Comparison of ENCODE assay signal across 8 cellular contexts in the genomic region with DNA sequence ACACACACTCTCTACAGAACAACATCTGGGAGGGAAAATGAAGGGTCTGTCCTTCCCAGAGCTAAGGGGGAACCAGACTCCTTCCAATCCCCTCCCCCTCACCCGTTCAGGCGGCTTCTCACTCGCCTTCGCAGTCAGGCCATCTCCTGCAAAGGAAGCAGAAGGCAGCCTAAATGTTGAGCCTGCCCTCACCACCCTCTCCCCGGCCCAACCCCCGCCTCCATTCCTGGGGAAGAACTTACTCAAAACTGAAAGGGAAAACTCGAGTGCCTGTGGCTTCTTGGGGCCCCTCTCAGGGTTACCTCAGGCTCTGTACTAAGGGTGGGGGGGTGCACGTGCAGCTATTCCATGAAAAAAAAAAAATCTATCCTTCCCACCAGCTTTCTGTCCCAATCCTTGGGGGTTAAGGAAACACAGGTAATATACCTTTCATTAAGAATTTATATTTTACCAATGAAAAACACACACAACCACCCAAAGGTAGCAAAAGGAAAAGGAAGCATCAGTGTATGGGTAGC. TPM values are rescaled to one million over a fixed set of nuclear protein-coding genes. Genes with fewer than 3 reads are reported as not detected.
DNase-seq lines count a peak whose midpoint lies in the region; ATAC-seq and TF ChIP-seq lines count a peak whose summit lies in the region.

No MANE protein-coding gene starts in this region.

- peaks cover 6% of the 10 kb centered on the region for H3K36me3 Mint-ChIP-seq in activated T-cell treated with anti-CD3 and anti-CD28 coated beads, Interleukin-2, amount 50 U/mL, for 4 hours (ENCODE audit: insufficient read depth)

- H2AFZ ChIP-seq in mesenchymal stem cell (ENCODE audit: low read depth, low read length): no peak overlapping the region

- H2BK5ac ChIP-seq in mesenchymal stem cell (ENCODE audit: low read depth, low read length, poor library complexity, severe bottlenecking): no peak overlapping the region

- no peak for TF ChIP-seq POLR2A in transverse colon (IDR thresholded peaks at IDR 0.05)
- TF ChIP-seq POLR2A in prostate gland (IDR thresholded peaks at IDR 0.05): no peak

- no peak overlapping the region for H3K9ac ChIP-seq in mesenchymal stem cell (ENCODE audit: low read length)

- H3K4me2 ChIP-seq in mesenchymal stem cell (ENCODE audit: low read length, poor library complexity, severe bottlenecking): no peak overlapping the region

- no peaks in the 10 kb centered on the region for H3K27me3 Mint-ChIP-seq in activated T-cell treated with anti-CD3 and anti-CD28 coated beads, Interleukin-2, amount 50 U/mL, for 4 hours (ENCODE audit: low read depth)

- peaks cover 12% of the 10 kb centered on the region for H3K79me1 ChIP-seq in mesenchymal stem cell (replicated peaks; ENCODE audit: low read length, poor library complexity, severe bottlenecking)

- no peak for TF ChIP-seq CTCF in transverse colon (IDR thresholded peaks at IDR 0.05)
- no peak for TF ChIP-seq CTCF in prostate gland (IDR thresholded peaks at IDR 0.05)

- H3K4ac ChIP-seq in mesenchymal stem cell (ENCODE audit: low read depth in 1 of 2, low read length in 2 of 2): no peak overlapping the region

- H3K27me3 ChIP-seq in mesenchymal stem cell (ENCODE audit: control insufficient read depth in 1 of 2, insufficient read depth in 1 of 2, low read length in 2 of 2): peaks cover 0 to 3% of the 10 kb centered on the region in 2 experiments
- no peaks in the 10 kb centered on the region for H3K27me3 ChIP-seq in transverse colon
- H3K27me3 ChIP-seq in prostate gland (replicated peaks; ENCODE audit: insufficient read depth): no peaks in the 10 kb centered on the region

- H3K9me3 ChIP-seq in mesenchymal stem cell (ENCODE audit: control insufficient read depth, low read length) (no peaks in the 10 kb centered on the region), transverse colon (no peaks in the 10 kb centered on the region), prostate gland (no peaks in the 10 kb centered on the region)

- no peak for ATAC-seq in activated T-cell treated with anti-CD3 and anti-CD28 coated beads, Interleukin-2, amount 50 U/mL, for 4 hours
- ATAC-seq in GM18907 (IDR thresholded peaks at IDR 0.05; ENCODE audit: unreplicated experiment): no peak

- H3K36me3 ChIP-seq in mesenchymal stem cell (ENCODE audit: control insufficient read depth in 1 of 2, insufficient read depth in 2 of 2, low read depth in 1 of 2, low read length in 2 of 2) (peaks cover 40 to 41% of the 10 kb centered on the region in 2 experiments), transverse colon (no peaks in the 10 kb centered on the region), prostate gland (no peaks in the 10 kb centered on the region)

- peaks cover 29% of the 10 kb centered on the region for H3K4me1 Mint-ChIP-seq in activated T-cell treated with anti-CD3 and anti-CD28 coated beads, Interleukin-2, amount 50 U/mL, for 4 hours (ENCODE audit: low read depth)

- H2AK5ac ChIP-seq in mesenchymal stem cell (ENCODE audit: low read length, severe bottlenecking): no peak overlapping the region

- peak overlapping the region in 1 of 2 experiments; percentile 34 for H3K18ac ChIP-seq in mesenchymal stem cell (ENCODE audit: low read depth in 1 of 2, low read length in 2 of 2)

- no peak overlapping the region for H2BK15ac ChIP-seq in mesenchymal stem cell (ENCODE audit: low read depth, poor library complexity, severe bottlenecking)

- H2BK120ac ChIP-seq in mesenchymal stem cell (ENCODE audit: low read depth, low read length): no peak overlapping the region

- 10% methylated on average over 2 of the region's 8 CpGs for WGBS in mesenchymal stem cell
- 61% methylated on average over 8 of the region's 8 CpGs; no CpG with 5 or more reads in 1 of the 2 donors for WGBS in transverse colon (ENCODE audit: low coverage in 1 of 2), 2 donors
- 28% methylated on average over 8 of the region's 8 CpGs for WGBS in prostate gland

- no peak overlapping the region for H2BK12ac ChIP-seq in mesenchymal stem cell (ENCODE audit: low read length in 2 of 2)

- peak; percentile 14 for DNase-seq in activated naive CD4-positive, alpha-beta T cell treated with Interleukin-2 at 50 U/mL for 16 hours
- DNase-seq in activated naive CD4-positive, alpha-beta T cell (lab: John Stamatoyannopoulos, UW): no peak
- no peak for DNase-seq in activated T-cell treated with anti-CD3 and anti-CD28 coated beads, Interleukin-2, amount 50 U/mL, for 4 hours
- DNase-seq in mesenchymal stem cell (peak; percentile 18), transverse colon (peak; percentile 11), prostate gland (ENCODE audit: low spot score) (no peak), NCI-H774 (lab: John Stamatoyannopoulos, UW) (no peak)

- H3K27ac ChIP-seq in mesenchymal stem cell (ENCODE audit: low read length, poor library complexity, severe bottlenecking) (no peak overlapping the region), transverse colon (no peak overlapping the region), prostate gland (no peak overlapping the region)

- no peaks in the 10 kb centered on the region for H3K9me3 Mint-ChIP-seq in activated T-cell treated with anti-CD3 and anti-CD28 coated beads, Interleukin-2, amount 50 U/mL, for 4 hours

- intact Hi-C loops in transverse colon (cut with DNase I; ENCODE audit: low total_unique reads) (no loop called here), prostate gland (cut with DNase I) (loop anchor here (5.0 kb wide), 1 partner anchor 116 kb away; the partner anchor contains the start of gene TAF1)

- no peak overlapping the region for H3K14ac ChIP-seq in mesenchymal stem cell (ENCODE audit: low read length in 2 of 2)

- no peak overlapping the region for H4K8ac ChIP-seq in mesenchymal stem cell (ENCODE audit: low read length)

- no peak for TF ChIP-seq EP300 in transverse colon (IDR thresholded peaks at IDR 0.05; ENCODE audit: low read depth)

- in situ Hi-C loops in transverse colon (cut with MboI; ENCODE audit: low pct_ligation_motif_present in 1 of 4, low pct_unique_long_range_greater_than_20kb in 1 of 4, low sequenced_read_pairs in 3 of 4): no loop called here

- no peak overlapping the region for H3K23ac ChIP-seq in mesenchymal stem cell (ENCODE audit: low read length in 2 of 2)

- H3K4me3 Mint-ChIP-seq in activated T-cell treated with anti-CD3 and anti-CD28 coated beads, Interleukin-2, amount 50 U/mL, for 4 hours: peak overlapping the region; percentile 91

- H3K4me3 ChIP-seq in mesenchymal stem cell (ENCODE audit: insufficient read depth in 1 of 2, low read depth in 1 of 2, low read length in 2 of 2) (peak overlapping the region in 1 of 2 experiments; percentile 85), transverse colon (no peak overlapping the region), prostate gland (no peak overlapping the region)

- no peak overlapping the region for H4K91ac ChIP-seq in mesenchymal stem cell (ENCODE audit: low read length)

- H3K4me1 ChIP-seq in mesenchymal stem cell (ENCODE audit: control insufficient read depth, insufficient read depth, low read depth, low read length) (peaks cover 14% of the 10 kb centered on the region), transverse colon (peaks cover 5 to 18% (median 6%) of the 10 kb centered on the region in 4 donors), prostate gland (replicated peaks) (no peaks in the 10 kb centered on the region)

RNA-seq across cellular contexts. Expression of gene ZMYM3, which starts 2.4 kb away (rescaled TPM):
- 10 to 100 TPM; 11.2 to 15.7 (median 13.3) TPM for total RNA-seq in activated T-cell treated with anti-CD3 and anti-CD28 coated beads, Interleukin-2, amount 50 U/mL, for 4 hours
- polyA plus RNA-seq in mesenchymal stem cell (2013, experiment 1 of 2): 18.4 TPM
- 17.6 TPM for polyA plus RNA-seq in mesenchymal stem cell (2013, experiment 2 of 2)
- total RNA-seq in transverse colon: 10 to 100 TPM in 3 of 4 donors, 1 to 10 TPM in 1; 5.2 to 26.9 (median 13.4) TPM
- 10 to 100 TPM; 23.2 to 71.6 TPM for total RNA-seq in prostate gland

RNA-seq across cellular contexts. Expression of gene GJB1, which starts 28.5 kb away (rescaled TPM):
- not detected for total RNA-seq in activated T-cell treated with anti-CD3 and anti-CD28 coated beads, Interleukin-2, amount 50 U/mL, for 4 hours
- polyA plus RNA-seq in mesenchymal stem cell (2013, experiment 1 of 2): not detected
- polyA plus RNA-seq in mesenchymal stem cell (2013, experiment 2 of 2): not detected
- 10 to 100 TPM; 20.9 to 73.3 (median 48.3) TPM for total RNA-seq in transverse colon
- total RNA-seq in prostate gland: 10 to 100 TPM; 28.3 to 57.6 TPM

RNA-seq across cellular contexts. Expression of gene NONO, which starts 31.9 kb away (rescaled TPM):
- total RNA-seq in activated T-cell treated with anti-CD3 and anti-CD28 coated beads, Interleukin-2, amount 50 U/mL, for 4 hours: 100 to 1,000 TPM; 563 to 576 (median 574) TPM
- 278 TPM for polyA plus RNA-seq in mesenchymal stem cell (2013, experiment 1 of 2)
- 272 TPM for polyA plus RNA-seq in mesenchymal stem cell (2013, experiment 2 of 2)
- 100 to 1,000 TPM; 173 to 304 (median 187) TPM for total RNA-seq in transverse colon
- 100 to 1,000 TPM; 266 to 287 TPM for total RNA-seq in prostate gland

RNA-seq across cellular contexts. Expression of gene ITGB1BP2, which starts 50.0 kb away (rescaled TPM):
- 1 to 10 TPM; 3.0 to 3.6 (median 3.1) TPM for total RNA-seq in activated T-cell treated with anti-CD3 and anti-CD28 coated beads, Interleukin-2, amount 50 U/mL, for 4 hours
- 0.25 TPM for polyA plus RNA-seq in mesenchymal stem cell (2013, experiment 1 of 2)
- polyA plus RNA-seq in mesenchymal stem cell (2013, experiment 2 of 2): 0.36 TPM
- total RNA-seq in transverse colon (1 to 10 TPM in 2 of 4 donors, not detected in 2; 2.9 to 6.8 TPM), prostate gland (1 to 10 TPM in 1 of 2 donors, under 1 TPM in 1; 0.77 to 6.5 TPM)

Comparison
In these comparisons a context has a peak if more than half of its experiments do, and no peak if none do; other contexts are left out.
1. DNase-seq: peak in activated naive CD4-positive, alpha-beta T cell treated with Interleukin-2 at 50 U/mL for 16 hours (single experiment), mesenchymal stem cell (single experiment) and transverse colon (single experiment); none in activated naive CD4-positive, alpha-beta T cell (0 of 4), activated T-cell treated with anti-CD3 and anti-CD28 coated beads, Interleukin-2, amount 50 U/mL, for 4 hours (single experiment), prostate gland (single experiment) and NCI-H774 (single experiment).
2. RNA of gene GJB1, which starts 28.5 kb away (total RNA-seq): 28.3 to 57.6 TPM in prostate gland and 20.9 to 73.3 TPM in transverse colon; not detected in activated T-cell treated with anti-CD3 and anti-CD28 coated beads, Interleukin-2, amount 50 U/mL, for 4 hours; every median in the first group is over 10 times any median in the second.